Comparison of ENCODE assay signal across 8 cellular contexts in the genomic region with DNA sequence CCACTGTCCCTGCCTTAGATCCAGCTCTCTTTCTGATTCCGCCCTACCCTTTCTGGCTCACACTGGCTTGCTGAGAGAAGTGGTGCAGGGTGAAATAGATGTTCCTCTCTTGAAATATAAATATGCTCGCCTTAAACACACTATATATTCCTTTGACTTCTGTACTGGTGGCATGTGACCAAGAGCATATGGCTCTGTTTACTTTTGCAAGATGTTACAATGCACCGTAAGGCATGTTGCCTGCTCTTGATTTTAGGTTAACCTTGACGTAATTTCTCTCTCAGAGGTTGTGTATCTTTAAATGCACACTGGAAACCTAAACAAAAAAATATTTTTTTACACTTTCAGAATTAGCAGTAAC. TPM values are rescaled to one million over a fixed set of nuclear protein-coding genes. Genes with fewer than 3 reads are reported as not detected.
A peak's percentile ranks its signal among the peaks of the same experiment; 100 is the strongest.
DNase-seq lines count a peak whose midpoint lies in the region; ATAC-seq, FAIRE-seq and TF ChIP-seq lines count a peak whose summit lies in the region.

No MANE protein-coding gene starts in this region.

- H3K27ac ChIP-seq in A673 (ENCODE audit: low read depth, low read length, poor library complexity, severe bottlenecking) (peak overlapping the region; percentile 87), kidney (ENCODE audit: low read depth in 2 of 2, low read length in 2 of 2) (no peak overlapping the region), transverse colon (peak overlapping the region; percentile 85 to 87 (median 86))

- ATAC-seq in GM21619 (IDR thresholded peaks at IDR 0.05; ENCODE audit: unreplicated experiment) (peak; percentile 1), HG03095 (IDR thresholded peaks at IDR 0.05; ENCODE audit: unreplicated experiment) (no peak)

- intact Hi-C loops in A673 (cut with micrococcal nuclease; ENCODE audit: unreplicated experiment) = loop anchor here (5.0 kb wide), 1 partner anchor 162 kb away; no protein-coding TSS in a partner anchor
- intact Hi-C loops in kidney (cut with DNase I) = no loop called here
- intact Hi-C loops in transverse colon (cut with DNase I; ENCODE audit: low total_unique reads) = no loop called here

- H3K27ac Mint-ChIP-seq in activated CD4-positive, alpha-beta memory T cell treated with anti-CD3 and anti-CD28 coated beads, Interleukin-2, amount 10 ng/mL, durations not matched to agents 7 days and 5 days = peak overlapping the region; percentile 59

- in situ Hi-C loops in transverse colon (cut with MboI; ENCODE audit: low pct_ligation_motif_present in 1 of 4, low pct_unique_long_range_greater_than_20kb in 1 of 4, low sequenced_read_pairs in 3 of 4) = no loop called here

- H3K4me3 Mint-ChIP-seq in activated CD4-positive, alpha-beta memory T cell treated with anti-CD3 and anti-CD28 coated beads, Interleukin-2, amount 10 ng/mL, durations not matched to agents 7 days and 5 days = peak overlapping the region; percentile 85

- H3K36me3 Mint-ChIP-seq in activated CD4-positive, alpha-beta memory T cell treated with anti-CD3 and anti-CD28 coated beads, Interleukin-2, amount 10 ng/mL, durations not matched to agents 7 days and 5 days (ENCODE audit: low read depth) = peaks cover 31% of the 10 kb centered on the region

- H3K36me3 ChIP-seq in A673 (ENCODE audit: insufficient read depth, low read length, poor library complexity, severe bottlenecking) (no peaks in the 10 kb centered on the region), kidney (ENCODE audit: control insufficient read depth in 1 of 2, insufficient read depth in 2 of 2, low read length in 2 of 2) (no peaks in the 10 kb centered on the region), transverse colon (no peaks in the 10 kb centered on the region)

- no peak for TF ChIP-seq POLR2A in transverse colon (IDR thresholded peaks at IDR 0.05)

- TF ChIP-seq CTCF in A673 (conservative IDR thresholded peaks at IDR 0.05; ENCODE audit: low read depth, low read length) = no peak
- no peak for TF ChIP-seq CTCF in kidney (IDR thresholded peaks at IDR 0.05; ENCODE audit: borderline replicate concordance, extremely low read depth, insufficient read depth)
- TF ChIP-seq CTCF in transverse colon (IDR thresholded peaks at IDR 0.05) = no peak

- H3K4me1 ChIP-seq in A673 (ENCODE audit: insufficient read depth, low read length, poor library complexity, severe bottlenecking) (peaks cover 2% of the 10 kb centered on the region), kidney (ENCODE audit: control insufficient read depth in 1 of 2, insufficient read depth in 1 of 2, low read depth in 1 of 2, low read length in 2 of 2) (peaks cover 0 to 6% of the 10 kb centered on the region in 2 donors), transverse colon (peaks cover 11 to 46% (median 24%) of the 10 kb centered on the region in 4 donors)

- no peak for TF ChIP-seq EP300 in transverse colon (IDR thresholded peaks at IDR 0.05; ENCODE audit: low read depth)

- no TSS peak for BruUV-seq in A673 (replicated peaks; lab: Mats Ljungman, UMichigan)

- H3K9ac ChIP-seq in kidney (ENCODE audit: low read length in 2 of 2) = peak overlapping the region; percentile 69 to 77

- H3K9me3 Mint-ChIP-seq in activated CD4-positive, alpha-beta memory T cell treated with anti-CD3 and anti-CD28 coated beads, Interleukin-2, amount 10 ng/mL, durations not matched to agents 7 days and 5 days = peaks cover 13% of the 10 kb centered on the region

- H3K4me3 ChIP-seq in A673 (ENCODE audit: low read depth, low read length, poor library complexity, severe bottlenecking) (peak overlapping the region; percentile 64), kidney (ENCODE audit: low read length in 2 of 2) (peak overlapping the region; percentile 92 to 94), transverse colon (peak overlapping the region; percentile 62 to 93 (median 76))

- POLR2A ChIA-PET in A673 (lab: Charles Lee; ENCODE audit: low non-redundant PET) = no interaction called here
- POLR2A ChIA-PET in activated CD4-positive, alpha-beta memory T cell treated with anti-CD3 and anti-CD28 coated beads, Interleukin-2, amount 10 ng/mL, durations not matched to agents 7 days and 5 days (lab: Charles Lee) = interaction anchor here (0.6 to 3.3 kb wide), 15 partner anchors 9 to 685 kb away, joined by 3 to 27 read pairs (median 4); no protein-coding TSS in a partner anchor

- FAIRE-seq in kidney (lab: Jason Lieb, UNC) = no peak

- CTCF ChIA-PET in A673 (lab: Charles Lee) = no interaction called here
- CTCF ChIA-PET in activated CD4-positive, alpha-beta memory T cell treated with anti-CD3 and anti-CD28 coated beads, Interleukin-2, amount 10 ng/mL, durations not matched to agents 7 days and 5 days (lab: Charles Lee) = interaction anchor here (1.2 to 1.3 kb wide), 2 partner anchors 10 to 534 kb away, joined by 3 to 4 read pairs; partner anchors contain the start of gene GFM1

- DNase-seq in A673 (ENCODE audit: low spot score) (no peak), kidney (no peak), transverse colon (no peak), activated gamma-delta T cell (lab: John Stamatoyannopoulos, UW) (no peak), HuH-7.5 (ENCODE audit: low spot score) (no peak)
- DNase-seq in activated CD4-positive, alpha-beta memory T cell treated with anti-CD3 and anti-CD28 coated beads, Interleukin-2, amount 10 ng/mL, durations not matched to agents 7 days and 5 days = no peak

- H3K27me3 Mint-ChIP-seq in activated CD4-positive, alpha-beta memory T cell treated with anti-CD3 and anti-CD28 coated beads, Interleukin-2, amount 10 ng/mL, durations not matched to agents 7 days and 5 days = peaks cover 32% of the 10 kb centered on the region

- H3K27me3 ChIP-seq in A673 (replicated peaks; ENCODE audit: insufficient read depth, low read depth, low read length, poor library complexity) = no peaks in the 10 kb centered on the region
- peaks cover 39% of the 10 kb centered on the region for H3K27me3 ChIP-seq in transverse colon

- WGBS in transverse colon (ENCODE audit: low coverage in 1 of 2), 2 donors = 7 to 13% methylated on average over 3 to 4 of the region's 4 CpGs

- H3K9me3 ChIP-seq in A673 (ENCODE audit: low read depth, low read length, poor library complexity, severe bottlenecking) (no peaks in the 10 kb centered on the region), kidney (ENCODE audit: control insufficient read depth in 1 of 2, low read length in 2 of 2) (peaks cover 0 to 4% of the 10 kb centered on the region in 2 donors), transverse colon (no peaks in the 10 kb centered on the region)

- peaks cover 56% of the 10 kb centered on the region for H3K4me1 Mint-ChIP-seq in activated CD4-positive, alpha-beta memory T cell treated with anti-CD3 and anti-CD28 coated beads, Interleukin-2, amount 10 ng/mL, durations not matched to agents 7 days and 5 days

RNA-seq across cellular contexts. Expression of gene RSRC1, which starts 0.7 kb away (rescaled TPM):
- total RNA-seq in A673 (2021) = 59.4 and 65.4 TPM in 2 replicates
- 10 to 100 TPM; 37.4 to 38.8 TPM for total RNA-seq in activated CD4-positive, alpha-beta memory T cell treated with anti-CD3 and anti-CD28 coated beads, Interleukin-2, amount 10 ng/mL, durations not matched to agents 7 days and 5 days
- total RNA-seq in kidney = 33.8 TPM
- 14.3 TPM for polyA plus RNA-seq in kidney (ENCODE audit: insufficient read depth, low read depth, low replicate concordance)
- 10 to 100 TPM in 3 of 4 donors, 1 to 10 TPM in 1; 5.6 to 65.1 (median 37.1) TPM for total RNA-seq in transverse colon

RNA-seq across cellular contexts. Expression of gene SHOX2, which starts 4.4 kb away (rescaled TPM):
- 1.7 and 2.9 TPM in 2 replicates for total RNA-seq in A673 (2021)
- not detected for total RNA-seq in activated CD4-positive, alpha-beta memory T cell treated with anti-CD3 and anti-CD28 coated beads, Interleukin-2, amount 10 ng/mL, durations not matched to agents 7 days and 5 days
- 0.38 TPM for total RNA-seq in kidney
- polyA plus RNA-seq in kidney (ENCODE audit: insufficient read depth, low read depth, low replicate concordance) = not detected
- under 1 TPM in 2 of 4 donors, not detected in 2; 0.16 to 0.27 TPM for total RNA-seq in transverse colon

Comparison
In these comparisons a context has a peak if more than half of its experiments do, and no peak if none do; other contexts are left out.
1. H3K27ac ChIP-seq: peak in A673 (single experiment) and transverse colon (4 of 4); none in kidney (0 of 2).
2. Peak in every context shown above with its lines, with median percentiles within 50 percentile points of each other: H3K4me3 ChIP-seq.